Comparison of ENCODE assay signal across 13 cellular contexts in genomic region chr6:558089-558488, GRCh38.
A peak's percentile ranks its signal among the peaks of the same experiment; 100 is the strongest.
DNase-seq lines count a peak whose midpoint lies in the region; ATAC-seq and TF ChIP-seq lines count a peak whose summit lies in the region.
"Had no signal": no experiment of that assay in that cellular context is flagged by ENCODE, and none has a peak within 500 bp of the region (broad histone marks: within the 10 kb centered on the region; RNA-seq: fewer than 3 reads in every experiment).

No MANE protein-coding gene starts in this region.

- H3K4me3 ChIP-seq in adipocyte (ENCODE audit: low read length): peak overlapping the region; percentile 11
- H3K4me3 ChIP-seq in retinal pigment epithelial cell (ENCODE audit: low read length): no peak overlapping the region

- peaks cover 51% of the 10 kb centered on the region for H3K4me1 Mint-ChIP-seq in activated naive CD4-positive, alpha-beta T cell treated with anti-CD3 and anti-CD28 coated beads for 36 hours (ENCODE audit: low read depth)
- H3K4me1 Mint-ChIP-seq: nephron had no signal

- no peaks in the 10 kb centered on the region for H3K4me1 ChIP-seq in adipocyte (ENCODE audit: control insufficient read depth, insufficient read depth, low read length)

- peaks cover 38% of the 10 kb centered on the region for H3K36me3 ChIP-seq in adipocyte (ENCODE audit: control insufficient read depth, insufficient read depth, low read length, severe bottlenecking)

- H3K27me3 ChIP-seq in adipocyte (replicated peaks; ENCODE audit: control insufficient read depth, insufficient read depth, low read length): no peaks in the 10 kb centered on the region

- peak; percentile 33 for TF ChIP-seq CTCF in retinal pigment epithelial cell (conservative IDR thresholded peaks at IDR 0.05; ENCODE audit: low read depth, low read length)

- H3K27ac Mint-ChIP-seq in activated naive CD4-positive, alpha-beta T cell treated with anti-CD3 and anti-CD28 coated beads for 36 hours: peak overlapping the region; percentile 59
- H3K27ac Mint-ChIP-seq: dendritic cell treated with granulocyte-macrophage colony-stimulating factor and Interleukin-4, amounts not matched to agents 40 ng/mL and 50 ng/mL, for 4 days; nephron had no signal

- H3K9me3 ChIP-seq in adipocyte (ENCODE audit: control insufficient read depth, low read length): no peaks in the 10 kb centered on the region

- H3K27me3 Mint-ChIP-seq in activated naive CD4-positive, alpha-beta T cell treated with anti-CD3 and anti-CD28 coated beads for 36 hours (ENCODE audit: low read depth): no peaks in the 10 kb centered on the region
- H3K27me3 Mint-ChIP-seq: dendritic cell treated with granulocyte-macrophage colony-stimulating factor and Interleukin-4, amounts not matched to agents 40 ng/mL and 50 ng/mL, for 4 days had no signal

- intact Hi-C loops in activated naive CD4-positive, alpha-beta T cell treated with anti-CD3 and anti-CD28 coated beads for 36 hours (cut with micrococcal nuclease): loop anchor here (2.0 kb wide), 1 partner anchor 59 kb away; no protein-coding TSS in a partner anchor

- H3K36me3 Mint-ChIP-seq in activated naive CD4-positive, alpha-beta T cell treated with anti-CD3 and anti-CD28 coated beads for 36 hours (ENCODE audit: low read depth): peaks cover 23% of the 10 kb centered on the region

- H3K9me3 Mint-ChIP-seq in activated naive CD4-positive, alpha-beta T cell treated with anti-CD3 and anti-CD28 coated beads for 36 hours: no peaks in the 10 kb centered on the region
- H3K9me3 Mint-ChIP-seq: dendritic cell treated with granulocyte-macrophage colony-stimulating factor and Interleukin-4, amounts not matched to agents 40 ng/mL and 50 ng/mL, for 4 days; nephron had no signal

- ATAC-seq in HG03045 (IDR thresholded peaks at IDR 0.05; ENCODE audit: unreplicated experiment): no peak

- H3K4me3 Mint-ChIP-seq in activated naive CD4-positive, alpha-beta T cell treated with anti-CD3 and anti-CD28 coated beads for 36 hours: no peak overlapping the region
- H3K4me3 Mint-ChIP-seq: dendritic cell treated with granulocyte-macrophage colony-stimulating factor and Interleukin-4, amounts not matched to agents 40 ng/mL and 50 ng/mL, for 4 days; nephron had no signal

- CTCF ChIA-PET in activated naive CD4-positive, alpha-beta T cell treated with anti-CD3 and anti-CD28 coated beads for 36 hours (lab: Charles Lee): interaction anchor here (0.7 to 1.0 kb wide), 4 partner anchors 9 to 46 kb away, joined by 3 to 4 read pairs (median 3); no protein-coding TSS in a partner anchor

- H3K9ac ChIP-seq in adipocyte (ENCODE audit: low read length): no peak overlapping the region

- DNase-seq in activated naive CD4-positive, alpha-beta T cell treated with anti-CD3 and anti-CD28 coated beads for 36 hours: no peak
- DNase-seq in activated naive CD4-positive, alpha-beta T cell (lab: John Stamatoyannopoulos, UW): no peak
- DNase-seq in LHCN-M2 (ENCODE audit: low read depth): peak; percentile 7
- DNase-seq in adipocyte (ENCODE audit: low read depth): peak; percentile 44
- DNase-seq in retinal pigment epithelial cell (ENCODE audit: low read depth): no peak
- no peak for DNase-seq in foreskin melanocyte
- DNase-seq in amniotic stem cell (lab: John Stamatoyannopoulos, UW): no peak
- DNase-seq: NCI-H2081 treated with DMSO at 0.1 percent for 48 hours; SHP77 treated with DMSO at 0.1 percent for 48 hours; stimulated activated CD4-positive, alpha-beta T cell treated with anti-CD3 and anti-CD28 coated beads, Interleukin-4, amount 100 ng/mL, for 24 hours had no signal

Comparison
In these comparisons a context has a peak if more than half of its experiments do, and no peak if none do; other contexts are left out.
1. DNase-seq: peak in LHCN-M2 (single experiment) and adipocyte (single experiment); none in activated naive CD4-positive, alpha-beta T cell treated with anti-CD3 and anti-CD28 coated beads for 36 hours (single experiment), activated naive CD4-positive, alpha-beta T cell (0 of 4), retinal pigment epithelial cell (single experiment), foreskin melanocyte (single experiment) and amniotic stem cell (single experiment).